1 cellular context compared by ENCODE assay signal in the genomic region with DNA sequence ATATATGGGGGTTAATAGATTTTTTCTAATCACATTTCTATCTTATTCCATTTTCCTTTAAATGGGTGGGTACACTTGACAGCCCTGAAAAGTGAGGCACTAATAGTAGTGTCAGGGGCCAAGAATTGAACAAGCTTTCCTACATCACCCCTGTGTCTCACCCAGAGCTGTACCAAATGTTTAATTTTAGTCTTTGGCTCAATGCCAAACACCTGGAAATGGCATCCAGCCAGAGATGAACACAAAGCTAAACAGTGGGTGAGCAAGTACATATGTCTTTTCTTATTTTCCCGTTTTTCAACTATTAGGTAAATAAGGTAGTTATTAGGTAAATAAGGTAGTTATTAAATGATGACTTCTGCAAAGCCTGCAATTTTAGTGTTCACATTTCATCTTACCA.
TF ChIP-seq lines count a peak whose summit lies in the region.

No MANE protein-coding gene starts in this region.

TF ChIP-seq in GM23338, 12 proteins besides CTCF, POLR2A, EP300 and RAD21 (continued from another document):
- TF ChIP-seq, protein P1, sequence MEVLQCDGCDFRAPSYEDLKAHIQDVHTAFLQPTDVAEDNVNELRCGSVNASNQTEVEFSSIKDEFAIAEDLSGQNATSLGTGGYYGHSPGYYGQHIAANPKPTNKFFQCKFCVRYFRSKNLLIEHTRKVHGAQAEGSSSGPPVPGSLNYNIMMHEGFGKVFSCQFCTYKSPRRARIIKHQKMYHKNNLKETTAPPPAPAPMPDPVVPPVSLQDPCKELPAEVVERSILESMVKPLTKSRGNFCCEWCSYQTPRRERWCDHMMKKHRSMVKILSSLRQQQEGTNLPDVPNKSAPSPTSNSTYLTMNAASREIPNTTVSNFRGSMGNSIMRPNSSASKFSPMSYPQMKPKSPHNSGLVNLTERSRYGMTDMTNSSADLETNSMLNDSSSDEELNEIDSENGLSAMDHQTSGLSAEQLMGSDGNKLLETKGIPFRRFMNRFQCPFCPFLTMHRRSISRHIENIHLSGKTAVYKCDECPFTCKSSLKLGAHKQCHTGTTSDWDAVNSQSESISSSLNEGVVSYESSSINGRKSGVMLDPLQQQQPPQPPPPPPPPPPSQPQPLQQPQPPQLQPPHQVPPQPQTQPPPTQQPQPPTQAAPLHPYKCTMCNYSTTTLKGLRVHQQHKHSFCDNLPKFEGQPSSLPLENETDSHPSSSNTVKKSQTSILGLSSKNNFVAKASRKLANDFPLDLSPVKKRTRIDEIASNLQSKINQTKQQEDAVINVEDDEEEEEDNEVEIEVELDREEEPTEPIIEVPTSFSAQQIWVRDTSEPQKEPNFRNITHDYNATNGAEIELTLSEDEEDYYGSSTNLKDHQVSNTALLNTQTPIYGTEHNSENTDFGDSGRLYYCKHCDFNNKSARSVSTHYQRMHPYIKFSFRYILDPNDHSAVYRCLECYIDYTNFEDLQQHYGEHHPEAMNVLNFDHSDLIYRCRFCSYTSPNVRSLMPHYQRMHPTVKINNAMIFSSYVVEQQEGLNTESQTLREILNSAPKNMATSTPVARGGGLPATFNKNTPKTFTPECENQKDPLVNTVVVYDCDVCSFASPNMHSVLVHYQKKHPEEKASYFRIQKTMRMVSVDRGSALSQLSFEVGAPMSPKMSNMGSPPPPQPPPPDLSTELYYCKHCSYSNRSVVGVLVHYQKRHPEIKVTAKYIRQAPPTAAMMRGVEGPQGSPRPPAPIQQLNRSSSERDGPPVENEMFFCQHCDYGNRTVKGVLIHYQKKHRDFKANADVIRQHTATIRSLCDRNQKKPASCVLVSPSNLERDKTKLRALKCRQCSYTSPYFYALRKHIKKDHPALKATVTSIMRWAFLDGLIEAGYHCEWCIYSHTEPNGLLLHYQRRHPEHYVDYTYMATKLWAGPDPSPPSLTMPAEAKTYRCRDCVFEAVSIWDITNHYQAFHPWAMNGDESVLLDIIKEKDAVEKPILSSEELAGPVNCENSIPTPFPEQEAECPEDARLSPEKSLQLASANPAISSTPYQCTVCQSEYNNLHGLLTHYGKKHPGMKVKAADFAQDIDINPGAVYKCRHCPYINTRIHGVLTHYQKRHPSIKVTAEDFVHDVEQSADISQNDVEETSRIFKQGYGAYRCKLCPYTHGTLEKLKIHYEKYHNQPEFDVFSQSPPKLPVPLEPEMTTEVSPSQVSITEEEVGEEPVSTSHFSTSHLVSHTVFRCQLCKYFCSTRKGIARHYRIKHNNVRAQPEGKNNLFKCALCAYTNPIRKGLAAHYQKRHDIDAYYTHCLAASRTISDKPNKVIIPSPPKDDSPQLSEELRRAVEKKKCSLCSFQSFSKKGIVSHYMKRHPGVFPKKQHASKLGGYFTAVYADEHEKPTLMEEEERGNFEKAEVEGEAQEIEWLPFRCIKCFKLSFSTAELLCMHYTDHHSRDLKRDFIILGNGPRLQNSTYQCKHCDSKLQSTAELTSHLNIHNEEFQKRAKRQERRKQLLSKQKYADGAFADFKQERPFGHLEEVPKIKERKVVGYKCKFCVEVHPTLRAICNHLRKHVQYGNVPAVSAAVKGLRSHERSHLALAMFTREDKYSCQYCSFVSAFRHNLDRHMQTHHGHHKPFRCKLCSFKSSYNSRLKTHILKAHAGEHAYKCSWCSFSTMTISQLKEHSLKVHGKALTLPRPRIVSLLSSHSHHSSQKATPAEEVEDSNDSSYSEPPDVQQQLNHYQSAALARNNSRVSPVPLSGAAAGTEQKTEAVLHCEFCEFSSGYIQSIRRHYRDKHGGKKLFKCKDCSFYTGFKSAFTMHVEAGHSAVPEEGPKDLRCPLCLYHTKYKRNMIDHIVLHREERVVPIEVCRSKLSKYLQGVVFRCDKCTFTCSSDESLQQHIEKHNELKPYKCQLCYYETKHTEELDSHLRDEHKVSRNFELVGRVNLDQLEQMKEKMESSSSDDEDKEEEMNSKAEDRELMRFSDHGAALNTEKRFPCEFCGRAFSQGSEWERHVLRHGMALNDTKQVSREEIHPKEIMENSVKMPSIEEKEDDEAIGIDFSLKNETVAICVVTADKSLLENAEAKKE (CRISPR knock-in tag; IDR thresholded peaks at IDR 0.05) = no peak
- TF ChIP-seq POLR2AphosphoS5 (IDR thresholded peaks at IDR 0.05; ENCODE audit: low read depth) = no peak
